In genomic region chr6:33160096-33160495, GRCh38 we compare ENCODE assay signal across 18 cellular contexts. TPM values are rescaled to one million over a fixed set of nuclear protein-coding genes. Genes with fewer than 3 reads are reported as not detected.
DNase-seq lines count a peak whose midpoint lies in the region; ATAC-seq and TF ChIP-seq lines count a peak whose summit lies in the region.
"Had no signal": no experiment of that assay in that cellular context is flagged by ENCODE, and none has a peak within 500 bp of the region (broad histone marks: within the 10 kb centered on the region; RNA-seq: fewer than 3 reads in every experiment).

No MANE protein-coding gene starts in this region.

- H3K4me1 ChIP-seq in BLaER1 (peaks cover 19% of the 10 kb centered on the region), heart right ventricle (peaks cover 0 to 21% (median 7%) of the 10 kb centered on the region in 9 donors)

- intact Hi-C loops in posterior vena cava (cut with DNase I) (loop anchor here in 1 of 2 donors (10.0 kb wide), 1 partner anchor 85 kb away; no protein-coding TSS in a partner anchor), heart right ventricle (cut with DNase I) (loop anchor here in 9 of 10 donors (2.0 to 5.0 kb wide), 5 partner anchors 37 to 89 kb away; no protein-coding TSS in a partner anchor)

- ATAC-seq in activated T-helper 17 cell treated with anti-CD3 and anti-CD28 coated beads, Interleukin-2, amount 50 U/mL, for 72 hours (replicated peaks), result no peak
- no peak for ATAC-seq in heart right ventricle

- CTCF ChIA-PET in RWPE1 (lab: Yijun Ruan, JAX), result interaction anchor here (2.8 kb wide), 1 partner anchor 12 kb away, joined by 18 read pairs; no protein-coding TSS in a partner anchor

- 91 to 92% methylated on average over 11 of the region's 11 CpGs for WGBS in heart right ventricle, 2 donors

- H3K4me1 Mint-ChIP-seq in activated T-helper 17 cell treated with anti-CD3 and anti-CD28 coated beads, Interleukin-2, amount 50 U/mL, for 72 hours, result peaks cover 6% of the 10 kb centered on the region
- H3K4me1 Mint-ChIP-seq in T-helper 2 cell treated with Interferon-gamma antibody and Interleukin-4, amounts not matched to agents 5 μg/mL and 100 μg/mL, for 36 hours (ENCODE audit: low read depth), result peaks cover 12% of the 10 kb centered on the region

- H3K27me3 ChIP-seq in BLaER1 (no peaks in the 10 kb centered on the region), heart right ventricle (no peaks in the 10 kb centered on the region)
- H3K27me3 ChIP-seq: BLaER1 treated with 17β-estradiol and CSF1 and Interleukin-3, amounts not matched to agents 10 nM and 100 nM had no signal

- POLR2A ChIA-PET in RWPE1 (lab: Yijun Ruan, JAX; ENCODE audit: low non-redundant PET), result no interaction called here

- H3K27me3 Mint-ChIP-seq in activated T-helper 17 cell treated with anti-CD3 and anti-CD28 coated beads, Interleukin-2, amount 50 U/mL, for 72 hours, result peaks cover 6% of the 10 kb centered on the region
- H3K27me3 Mint-ChIP-seq in T-helper 2 cell treated with Interferon-gamma antibody and Interleukin-4, amounts not matched to agents 5 μg/mL and 100 μg/mL, for 36 hours (ENCODE audit: low read depth), result no peaks in the 10 kb centered on the region
- H3K27me3 Mint-ChIP-seq: CD4-positive, alpha-beta T cell had no signal

- H3K27ac Mint-ChIP-seq in activated T-helper 17 cell treated with anti-CD3 and anti-CD28 coated beads, Interleukin-2, amount 50 U/mL, for 72 hours, result no peak overlapping the region
- no peak overlapping the region for H3K27ac Mint-ChIP-seq in T-helper 2 cell treated with Interferon-gamma antibody and Interleukin-4, amounts not matched to agents 5 μg/mL and 100 μg/mL, for 36 hours
- H3K27ac Mint-ChIP-seq: B cell; CD4-positive, alpha-beta T cell; GM23338 had no signal

- no peak for DNase-seq in RWPE1 (ENCODE audit: low spot score)
- DNase-seq in posterior vena cava (ENCODE audit: low spot score), result peak; percentile 65
- no peak for DNase-seq in heart right ventricle
- no peak for DNase-seq in T-helper 2 cell treated with Interferon-gamma antibody and Interleukin-4, amounts not matched to agents 5 μg/mL and 100 μg/mL, for 36 hours (ENCODE audit: low spot score)
- DNase-seq: CD4-positive, alpha-beta T cell; CD8-positive, alpha-beta memory T cell; DMS 273 treated with DMSO at 0.1 percent for 48 hours; DMS79; EL; HFFc6 had no signal

- H3K9ac ChIP-seq in BLaER1, result no peak overlapping the region
- H3K9ac ChIP-seq: BLaER1 treated with 17β-estradiol and CSF1 and Interleukin-3, amounts not matched to agents 10 nM and 100 nM had no signal

- H4K20me1 ChIP-seq in BLaER1, result no peaks in the 10 kb centered on the region
- H4K20me1 ChIP-seq: BLaER1 treated with 17β-estradiol and CSF1 and Interleukin-3, amounts not matched to agents 10 nM and 100 nM had no signal

- H3K4me3 Mint-ChIP-seq in activated T-helper 17 cell treated with anti-CD3 and anti-CD28 coated beads, Interleukin-2, amount 50 U/mL, for 72 hours, result no peak overlapping the region
- no peak overlapping the region for H3K4me3 Mint-ChIP-seq in T-helper 2 cell treated with Interferon-gamma antibody and Interleukin-4, amounts not matched to agents 5 μg/mL and 100 μg/mL, for 36 hours
- H3K4me3 Mint-ChIP-seq: B cell; CD4-positive, alpha-beta T cell; CD8-positive, alpha-beta memory T cell; GM23338; HFFc6 had no signal

- H3K9me3 Mint-ChIP-seq in activated T-helper 17 cell treated with anti-CD3 and anti-CD28 coated beads, Interleukin-2, amount 50 U/mL, for 72 hours, result no peaks in the 10 kb centered on the region
- no peaks in the 10 kb centered on the region for H3K9me3 Mint-ChIP-seq in T-helper 2 cell treated with Interferon-gamma antibody and Interleukin-4, amounts not matched to agents 5 μg/mL and 100 μg/mL, for 36 hours
- H3K9me3 Mint-ChIP-seq: CD14-positive monocyte; CD4-positive, alpha-beta T cell; CD8-positive, alpha-beta memory T cell; GM23338; HFFc6 had no signal

- no peak overlapping the region for H3K27ac ChIP-seq in BLaER1
- peak overlapping the region; percentile 86 for H3K27ac ChIP-seq in RWPE1
- no peak overlapping the region for H3K27ac ChIP-seq in heart right ventricle

- no peak overlapping the region for H3K4me3 ChIP-seq in BLaER1
- no peak overlapping the region for H3K4me3 ChIP-seq in heart right ventricle
- H3K4me3 ChIP-seq: BLaER1 treated with 17β-estradiol and CSF1 and Interleukin-3, amounts not matched to agents 10 nM and 100 nM; GM12878; GM23338; HAP-1 had no signal

- H3K9me3 ChIP-seq in BLaER1 (no peaks in the 10 kb centered on the region), heart right ventricle (no peaks in the 10 kb centered on the region)
- H3K9me3 ChIP-seq: BLaER1 treated with 17β-estradiol and CSF1 and Interleukin-3, amounts not matched to agents 10 nM and 100 nM; HAP-1 had no signal

- no peaks in the 10 kb centered on the region for H3K36me3 ChIP-seq in BLaER1
- no peaks in the 10 kb centered on the region for H3K36me3 ChIP-seq in heart right ventricle
- H3K36me3 ChIP-seq: BLaER1 treated with 17β-estradiol and CSF1 and Interleukin-3, amounts not matched to agents 10 nM and 100 nM; HAP-1 had no signal

- 0 out of 2 replicates have a peak overlapping the region, but pooled peaks have one; percentile 91 for H3K4me2 ChIP-seq in BLaER1

- H3K36me3 Mint-ChIP-seq in activated T-helper 17 cell treated with anti-CD3 and anti-CD28 coated beads, Interleukin-2, amount 50 U/mL, for 72 hours (ENCODE audit: low read depth), result no peaks in the 10 kb centered on the region
- no peaks in the 10 kb centered on the region for H3K36me3 Mint-ChIP-seq in T-helper 2 cell treated with Interferon-gamma antibody and Interleukin-4, amounts not matched to agents 5 μg/mL and 100 μg/mL, for 36 hours (ENCODE audit: low read depth)
- H3K36me3 Mint-ChIP-seq: CD14-positive monocyte; CD8-positive, alpha-beta memory T cell had no signal

- TF ChIP-seq CTCF in RWPE1 (conservative IDR thresholded peaks at IDR 0.05; ENCODE audit: low read depth), result no peak
- TF ChIP-seq CTCF in heart right ventricle (IDR thresholded peaks at IDR 0.05), result no peak

RNA-seq across cellular contexts. Expression of gene COL11A2, which starts 32.2 kb away (rescaled TPM):
- 1 to 10 TPM in 1 of 2 donors, under 1 TPM in 1; 0.43 to 1.0 TPM for total RNA-seq in posterior vena cava
- 1 to 10 TPM; 1.2 to 3.3 TPM for total RNA-seq in activated T-helper 17 cell treated with anti-CD3 and anti-CD28 coated beads, Interleukin-2, amount 50 U/mL, for 72 hours
- total RNA-seq in heart right ventricle, result 1 to 10 TPM in 3 of 10 donors, under 1 TPM in 7; 0.52 to 3.9 (median 0.94) TPM
- polyA plus RNA-seq in heart right ventricle, result 1 to 10 TPM in 1 of 2 donors, under 1 TPM in 1; 0.55 to 8.7 TPM
- polyA plus RNA-seq: CD14-positive monocyte; CD8-positive, alpha-beta memory T cell had no signal

RNA-seq across cellular contexts. Expression of gene RXRB, which starts 40.4 kb away (rescaled TPM):
- total RNA-seq in posterior vena cava (10 to 100 TPM; 31.3 to 31.7 TPM), heart right ventricle (10 to 100 TPM; 29.7 to 39.1 (median 33.2) TPM)
- 10 to 100 TPM; 31.0 to 68.7 TPM for total RNA-seq in activated T-helper 17 cell treated with anti-CD3 and anti-CD28 coated beads, Interleukin-2, amount 50 U/mL, for 72 hours
- polyA plus RNA-seq in heart right ventricle, result 10 to 100 TPM; 22.2 to 40.7 TPM

RNA-seq across cellular contexts. Expression of gene SLC39A7, which starts 40.6 kb away (rescaled TPM):
- total RNA-seq in posterior vena cava (10 to 100 TPM; 79.4 to 86.2 TPM), heart right ventricle (100 to 1,000 TPM in 1 of 10 donors, 10 to 100 TPM in 9; 44.8 to 104 (median 53.1) TPM)
- 10 to 100 TPM; 50.5 to 65.0 TPM for total RNA-seq in activated T-helper 17 cell treated with anti-CD3 and anti-CD28 coated beads, Interleukin-2, amount 50 U/mL, for 72 hours
- polyA plus RNA-seq in heart right ventricle, result 100 to 1,000 TPM in 1 of 2 donors, 10 to 100 TPM in 1; 25.8 to 178 TPM

RNA-seq across cellular contexts. Expression of gene HSD17B8, which starts 44.4 kb away (rescaled TPM):
- total RNA-seq in posterior vena cava (1 to 10 TPM; 2.8 to 4.0 TPM), heart right ventricle (10 to 100 TPM; 17.6 to 25.5 (median 23.0) TPM)
- total RNA-seq in activated T-helper 17 cell treated with anti-CD3 and anti-CD28 coated beads, Interleukin-2, amount 50 U/mL, for 72 hours, result 10 to 100 TPM in 1 of 2 donors, 1 to 10 TPM in 1; 3.4 to 13.1 TPM
- polyA plus RNA-seq in heart right ventricle, result 10 to 100 TPM in 1 of 2 donors, 1 to 10 TPM in 1; 7.4 to 15.1 TPM

RNA-seq across cellular contexts. Expression of gene RING1, which starts 48.2 kb away (rescaled TPM):
- 10 to 100 TPM; 29.8 to 32.2 TPM for total RNA-seq in posterior vena cava
- 10 to 100 TPM; 22.7 to 25.1 TPM for total RNA-seq in activated T-helper 17 cell treated with anti-CD3 and anti-CD28 coated beads, Interleukin-2, amount 50 U/mL, for 72 hours
- total RNA-seq in heart right ventricle, result 10 to 100 TPM; 26.5 to 32.1 (median 28.0) TPM
- polyA plus RNA-seq in heart right ventricle, result 10 to 100 TPM; 28.6 to 35.1 TPM
